15 cellular contexts compared by ENCODE assay signal in the genomic region with DNA sequence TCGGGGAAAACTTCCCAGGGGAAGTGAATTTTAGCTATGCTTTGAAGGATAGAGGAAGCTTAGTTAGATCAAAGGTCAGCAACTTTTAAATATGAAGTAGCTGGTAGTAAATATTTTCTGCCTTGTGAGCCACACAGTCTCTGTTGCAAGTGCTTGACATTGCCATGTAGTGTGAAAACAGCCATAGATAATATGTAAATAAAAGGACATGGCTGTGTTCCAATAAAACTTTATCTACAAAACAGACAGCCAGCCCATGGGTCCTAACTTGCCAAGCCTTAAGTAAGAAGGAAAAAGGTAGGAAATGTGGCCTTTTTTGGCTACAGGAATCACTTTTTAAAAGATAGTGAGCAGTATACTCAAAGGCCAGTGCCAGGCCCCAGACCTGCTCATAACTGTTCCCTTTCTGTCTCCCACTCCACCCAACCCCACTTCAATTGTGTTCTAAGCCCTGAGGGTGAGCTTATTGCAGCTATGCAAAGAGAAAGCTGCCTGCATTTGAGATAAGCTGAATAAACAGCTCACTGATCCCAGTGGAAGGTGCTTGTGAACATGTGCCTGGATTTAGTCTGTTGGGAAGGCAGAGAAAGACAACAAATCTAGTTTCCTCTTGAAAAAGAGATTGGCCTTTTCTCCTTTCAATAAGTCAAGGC.
DNase-seq lines count a peak whose midpoint lies in the region; ATAC-seq and TF ChIP-seq lines count a peak whose summit lies in the region.
"Had no signal": no experiment of that assay in that cellular context is flagged by ENCODE, and none has a peak within 500 bp of the region (broad histone marks: within the 10 kb centered on the region; RNA-seq: fewer than 3 reads in every experiment).

No MANE protein-coding gene starts in this region.

- peaks cover 26% of the 10 kb centered on the region for H3K4me1 ChIP-seq in cardiac muscle cell (ENCODE audit: low read depth)

- no peaks in the 10 kb centered on the region for H3K36me3 ChIP-seq in cardiac muscle cell

- DNase-seq in HuH-7.5 (ENCODE audit: low spot score) = peak; percentile 52
- peak; percentile 61 for DNase-seq in NCI-H69 (lab: John Stamatoyannopoulos, UW)
- peak; percentile 46 to 50 for DNase-seq in cardiac muscle cell (ENCODE audit: low read depth in 1 of 2, low spot score in 1 of 2)
- DNase-seq in mucosa of gallbladder (ENCODE audit: low spot score) = peak; percentile 20
- DNase-seq in stimulated activated CD4-positive, alpha-beta T cell treated with anti-CD3 and anti-CD28 coated beads, Interleukin-2, amount 100 ng/mL, for 48 hours = no peak
- DNase-seq in hepatic stellate cell (ENCODE audit: low spot score) = no peak
- DNase-seq: activated CD8-positive, alpha-beta memory T cell treated with anti-CD3 and anti-CD28 coated beads, Interleukin-2, amount 10 ng/mL, durations not matched to agents 7 days and 5 days; CD4-positive, alpha-beta T cell; head of caudate nucleus; KG1; left cardiac atrium; NCI-H2107; PC-3 had no signal

- no peaks in the 10 kb centered on the region for H3K9me3 ChIP-seq in cardiac muscle cell (ENCODE audit: low read depth)

- ATAC-seq in GM18502 (IDR thresholded peaks at IDR 0.05; ENCODE audit: poor library complexity, unreplicated experiment) (no peak), GM18870 (IDR thresholded peaks at IDR 0.05; ENCODE audit: unreplicated experiment) (no peak)
- ATAC-seq: activated CD8-positive, alpha-beta memory T cell treated with anti-CD3 and anti-CD28 coated beads, Interleukin-2, amount 10 ng/mL, durations not matched to agents 7 days and 5 days; PC-3 had no signal

- TF ChIP-seq CTCF in cardiac muscle cell (IDR thresholded peaks at IDR 0.05; ENCODE audit: low read depth, low read length) = no peak

- H3K27ac ChIP-seq in cardiac muscle cell = peak overlapping the region; percentile 64

- H3K4me3 ChIP-seq in cardiac muscle cell = no peak overlapping the region

- no peaks in the 10 kb centered on the region for H3K27me3 ChIP-seq in cardiac muscle cell

Comparison
In these comparisons a context has a peak if more than half of its experiments do, and no peak if none do; other contexts are left out.
1. DNase-seq: peak in HuH-7.5 (single experiment), NCI-H69 (single experiment), cardiac muscle cell (2 of 2) and mucosa of gallbladder (single experiment); none in stimulated activated CD4-positive, alpha-beta T cell treated with anti-CD3 and anti-CD28 coated beads, Interleukin-2, amount 100 ng/mL, for 48 hours (0 of 2) and hepatic stellate cell (single experiment).